ENCODE assay signal across 8 cellular contexts in the genomic region with DNA sequence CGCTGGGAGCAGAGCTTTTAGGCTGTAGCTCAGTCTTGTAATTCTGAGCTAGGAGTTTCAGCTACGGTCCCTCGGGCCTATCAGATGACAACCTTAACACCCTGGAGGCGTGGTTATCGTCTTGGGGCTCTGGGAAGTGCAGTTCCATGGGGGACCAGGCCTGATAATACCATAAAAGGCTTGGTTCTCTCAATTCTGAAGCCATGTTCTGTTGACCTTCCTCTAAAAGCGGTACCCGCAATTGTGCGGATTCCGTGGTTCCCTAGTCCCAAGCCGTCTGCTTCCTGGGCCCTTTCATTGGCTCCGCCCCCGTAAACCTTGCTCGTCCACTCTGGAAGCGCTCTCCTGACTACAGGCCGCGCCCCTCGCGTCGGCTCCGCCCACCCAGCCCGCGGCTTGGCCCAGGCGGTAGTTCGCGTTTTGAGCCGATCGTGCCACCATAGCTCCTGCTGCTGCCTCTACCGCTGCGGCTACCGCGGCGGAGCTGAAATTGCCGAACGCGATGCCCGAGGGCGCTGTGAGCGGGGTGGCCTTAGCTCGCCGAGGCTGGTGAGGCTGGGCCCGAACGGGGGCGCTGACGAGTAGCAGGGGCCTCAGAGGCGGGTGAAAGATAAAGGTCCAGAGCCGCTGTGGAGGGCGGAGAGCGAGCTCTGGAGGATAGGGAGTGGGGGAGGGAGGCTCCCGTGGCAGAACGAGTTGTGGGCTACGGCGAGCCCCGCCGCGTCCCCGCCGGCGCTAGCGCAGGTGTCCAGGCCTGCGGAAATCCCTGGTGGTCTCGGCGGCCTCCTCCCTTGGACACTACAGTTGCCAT. TPM values are rescaled to one million over a fixed set of nuclear protein-coding genes. Genes with fewer than 3 reads are reported as not detected.
DNase-seq lines count a peak whose midpoint lies in the region; ATAC-seq and TF ChIP-seq lines count a peak whose summit lies in the region.

MAPKBP1 (plus strand) TSS at position 423 of the 811 bp plus-strand sequence. CDS start 792 bp downstream, outside the sequence.

- ATAC-seq in HG02763 (IDR thresholded peaks at IDR 0.05; ENCODE audit: unreplicated experiment), result peak; percentile 86

- intact Hi-C loops in transverse colon (cut with DNase I; ENCODE audit: low total_unique reads), result no loop called here

- peak within 1 kb of the TSS; percentile 74 for H2AFZ ChIP-seq in parathyroid adenoma

- H3K9me3 ChIP-seq in cardiac muscle cell (ENCODE audit: low read depth) (no peaks in the 10 kb centered on the region), parathyroid adenoma (ENCODE audit: control insufficient read depth, low read length) (no peaks in the 10 kb centered on the region), transverse colon (no peaks in the 10 kb centered on the region)

- H3K4me2 ChIP-seq in parathyroid adenoma (ENCODE audit: low read length), result peak within 1 kb of the TSS; percentile 94

- 0% methylated on average over 62 of the region's 62 CpGs; no CpG with 5 or more reads in 1 of the 2 donors for WGBS in transverse colon (ENCODE audit: low coverage in 1 of 2), 2 donors

- H3K4me3 ChIP-seq in cardiac muscle cell (peak within 1 kb of the TSS; percentile 59), parathyroid adenoma (ENCODE audit: low read depth, low read length) (peak within 1 kb of the TSS; percentile 71), transverse colon (peak within 1 kb of the TSS; percentile 55 to 92 (median 69))

- in situ Hi-C loops in transverse colon (cut with MboI; ENCODE audit: low pct_ligation_motif_present in 1 of 4, low pct_unique_long_range_greater_than_20kb in 1 of 4, low sequenced_read_pairs in 3 of 4), result loop anchor here in 1 of 4 donors (25.0 kb wide), 1 partner anchor 138 kb away; no protein-coding TSS in a partner anchor

- DNase-seq in NCI-H1417 (lab: John Stamatoyannopoulos, UW) (peak; percentile 94 to 97 (median 95)), SW 1271 (lab: John Stamatoyannopoulos, UW) (peak; percentile 82 to 88), cardiac muscle cell (ENCODE audit: low read depth in 1 of 2, low spot score in 1 of 2) (peak; percentile 99), transverse colon (peak; percentile 98)
- peak; percentile 92 for DNase-seq in activated naive CD8-positive, alpha-beta T cell treated with anti-CD3 and anti-CD28 coated beads, Interleukin-2, amount 50 U/mL, for 16 hours (ENCODE audit: low read depth, low spot score)

- H3K27me3 ChIP-seq in cardiac muscle cell, result no peaks in the 10 kb centered on the region
- no peaks in the 10 kb centered on the region for H3K27me3 ChIP-seq in parathyroid adenoma (ENCODE audit: control insufficient read depth, insufficient read depth, low read length)
- no peaks in the 10 kb centered on the region for H3K27me3 ChIP-seq in transverse colon

- TF ChIP-seq CTCF in GM12874 (IDR thresholded peaks at IDR 0.05; ENCODE audit: insufficient read depth, low read depth, low read length) (peak; percentile 87), cardiac muscle cell (IDR thresholded peaks at IDR 0.05; ENCODE audit: low read depth, low read length) (peak; percentile 76), parathyroid adenoma (IDR thresholded peaks at IDR 0.05) (peak; percentile 58), transverse colon (IDR thresholded peaks at IDR 0.05) (peak; percentile 51 to 80 (median 52))

- no peak within 1 kb of the TSS for H3K9ac ChIP-seq in parathyroid adenoma

- TF ChIP-seq EP300 in transverse colon (IDR thresholded peaks at IDR 0.05; ENCODE audit: low read depth), result no peak

- H3K36me3 ChIP-seq in cardiac muscle cell (no peaks in the 10 kb centered on the region), parathyroid adenoma (ENCODE audit: control insufficient read depth, insufficient read depth, low read length) (no peaks in the 10 kb centered on the region), transverse colon (no peaks in the 10 kb centered on the region)

- H3K27ac ChIP-seq in cardiac muscle cell (peak within 1 kb of the TSS; percentile 93), parathyroid adenoma (peak within 1 kb of the TSS; percentile 75), transverse colon (peak within 1 kb of the TSS; percentile 88 to 93 (median 92))

- TF ChIP-seq POLR2A in transverse colon (IDR thresholded peaks at IDR 0.05), result peak; percentile 51

- H3K4me1 ChIP-seq in cardiac muscle cell (ENCODE audit: low read depth) (peaks cover 39% of the 10 kb centered on the region), parathyroid adenoma (peaks cover 3% of the 10 kb centered on the region), transverse colon (peaks cover 21 to 38% (median 27%) of the 10 kb centered on the region in 4 donors)

- H3K79me2 ChIP-seq in parathyroid adenoma, result peaks cover 2% of the 10 kb centered on the region

RNA-seq across cellular contexts. Expression of gene MAPKBP1, which starts in this region (rescaled TPM):
- 59.5 and 109 TPM in 2 replicates for total RNA-seq in cardiac muscle cell
- polyA plus RNA-seq in cardiac muscle cell, result 37.7 and 55.0 TPM in 2 replicates
- 10 to 100 TPM; 16.0 to 36.4 (median 16.8) TPM for total RNA-seq in transverse colon

Comparison
In these comparisons a context has a peak if more than half of its experiments do, and no peak if none do; other contexts are left out.
1. Peak in every context shown above with its lines: DNase-seq, ATAC-seq, H3K4me3 ChIP-seq and H3K27ac ChIP-seq.